In genomic region chr2:237475704-237476107, GRCh38 we compare ENCODE assay signal across 8 cellular contexts. TPM values are rescaled to one million over a fixed set of nuclear protein-coding genes. Genes with fewer than 3 reads are reported as not detected.
DNase-seq lines count a peak whose midpoint lies in the region; ATAC-seq, FAIRE-seq and TF ChIP-seq lines count a peak whose summit lies in the region.

No MANE protein-coding gene starts in this region.

- POLR2A ChIA-PET in GM10248 (lab: Yijun Ruan, JAX) = no interaction called here

- no peak for TF ChIP-seq CTCF in GM10248 (IDR thresholded peaks at IDR 0.05; ENCODE audit: control extremely low read depth, extremely low read depth, low read depth, missing control alignments)

- peak overlapping the region; percentile 68 for H3K4me3 ChIP-seq in iPS-11a (ENCODE audit: low read depth, low read length)

- peak overlapping the region; percentile 46 to 70 for H3K27ac Mint-ChIP-seq in activated naive CD4-positive, alpha-beta T cell treated with anti-CD3 and anti-CD28 coated beads, Interleukin-2, amount 50 U/mL, for 72 hours

- DNase-seq in NCI-H226 (peak; percentile 55), G401 (ENCODE audit: low spot score) (no peak), GM19239 (ENCODE audit: insufficient read length, low spot score) (no peak), GM10248 (ENCODE audit: extremely low spot score) (no peak)
- DNase-seq in activated naive CD4-positive, alpha-beta T cell treated with anti-CD3 and anti-CD28 coated beads, Interleukin-2, amount 50 U/mL, for 72 hours (ENCODE audit: low spot score in 2 of 2) = peak in 1 of 2 donors; percentile 43
- DNase-seq in stimulated activated CD4-positive, alpha-beta T cell treated with anti-CD3 and anti-CD28 coated beads, Interleukin-12 subunit alpha, Interleukin-12 subunit beta, amount 100 ng/mL, for 4 hours = peak; percentile 26

- in situ Hi-C loops in G401 (cut with HindIII; ENCODE audit: low sequenced_read_pairs) = no loop called here

- H3K36me3 Mint-ChIP-seq in activated naive CD4-positive, alpha-beta T cell treated with anti-CD3 and anti-CD28 coated beads, Interleukin-2, amount 50 U/mL, for 72 hours = no peaks in the 10 kb centered on the region

- peak; percentile 10 for ATAC-seq in GM19438 (IDR thresholded peaks at IDR 0.05; ENCODE audit: low read depth, unreplicated experiment)
- peak; percentile 76 to 85 for ATAC-seq in activated naive CD4-positive, alpha-beta T cell treated with anti-CD3 and anti-CD28 coated beads, Interleukin-2, amount 50 U/mL, for 72 hours

- CTCF ChIA-PET in GM10248 (lab: Yijun Ruan, JAX) = interaction anchor here (0.6 to 2.8 kb wide), 22 partner anchors 19 to 1697 kb away, joined by 3 to 22 read pairs (median 4); no protein-coding TSS in a partner anchor

- H3K9me3 Mint-ChIP-seq in activated naive CD4-positive, alpha-beta T cell treated with anti-CD3 and anti-CD28 coated beads, Interleukin-2, amount 50 U/mL, for 72 hours = no peaks in the 10 kb centered on the region

- no peak for FAIRE-seq in GM19239 (lab: Jason Lieb, UNC)

RNA-seq across cellular contexts. Expression of gene MLPH, which starts 11.3 kb away (rescaled TPM):
- total RNA-seq in activated naive CD4-positive, alpha-beta T cell treated with anti-CD3 and anti-CD28 coated beads, Interleukin-2, amount 50 U/mL, for 72 hours = not detected
- 0.55 and 1.6 TPM in 2 replicates for total RNA-seq in G401 (2014; rRNA removed; shearing (Covaris generic))

Comparison
In these comparisons a context has a peak if more than half of its experiments do, and no peak if none do; other contexts are left out.
1. DNase-seq: peak in NCI-H226 (single experiment) and stimulated activated CD4-positive, alpha-beta T cell treated with anti-CD3 and anti-CD28 coated beads, Interleukin-12 subunit alpha, Interleukin-12 subunit beta, amount 100 ng/mL, for 4 hours (single experiment); none in G401 (single experiment), GM19239 (single experiment) and GM10248 (single experiment).